In genomic region chr1:218030846-218031245, GRCh38 we compare ENCODE assay signal across 28 cellular contexts.
"Had no signal": no experiment of that assay in that cellular context is flagged by ENCODE, and none has a peak within 500 bp of the region (broad histone marks: within the 10 kb centered on the region; RNA-seq: fewer than 3 reads in every experiment).

No MANE protein-coding gene starts in this region.

- DNase-seq: activated CD4-positive, alpha-beta T cell treated with anti-CD3 and anti-CD28 coated beads for 36 hours; activated CD4-positive, CD25-positive, alpha-beta regulatory T cell; activated effector memory CD4-positive, alpha-beta T cell treated with Interleukin-2 at 50 U/mL for 16 hours; activated naive CD4-positive, alpha-beta T cell treated with Interleukin-2 at 50 U/mL for 16 hours; activated T-cell treated with anti-CD3 and anti-CD28 coated beads for 4 hours; activated T-cell treated with anti-CD3 and anti-CD28 coated beads, Interleukin-2, amount 50 U/mL, for 72 hours; adrenal gland; aorta; cerebellar nuclear complex; colonic mucosa; effector CD8-positive, alpha-beta T cell; gastrocnemius medialis; glutamatergic neuron; islet precursor cell; mammary epithelial cell; naive B cell; nephron progenitor cell; nucleus accumbens; pancreas; stimulated activated CD4-positive, alpha-beta T cell treated with anti-CD3 and anti-CD28 coated beads, Interleukin-2, amount 100 ng/mL, for 24 hours; stimulated activated naive B cell treated with anti-CD40 and anti-IgM and Interleukin-4, amounts not matched to agents 10 μg/mL and 1 μg/mL and 100 μg/mL, for 72 hours; stomach; thyroid gland; upper lobe of left lung had no signal

- H3K4me3 ChIP-seq: adrenal gland, cardiac muscle cell, colonic mucosa, gastrocnemius medialis, pancreas, prostate gland, smooth muscle cell, stomach, thyroid gland, upper lobe of left lung, vagina had no signal

- H3K36me3 ChIP-seq: adrenal gland, cardiac muscle cell, colonic mucosa, gastrocnemius medialis, pancreas, prostate gland, stomach, thyroid gland, upper lobe of left lung, vagina had no signal

- ATAC-seq: activated CD4-positive, alpha-beta T cell treated with anti-CD3 and anti-CD28 coated beads for 36 hours; activated T-cell treated with anti-CD3 and anti-CD28 coated beads, Interleukin-2, amount 50 U/mL, for 72 hours; gastrocnemius medialis; pancreas; stimulated activated naive B cell treated with anti-CD40 and anti-IgM and Interleukin-4, amounts not matched to agents 10 μg/mL and 1 μg/mL and 100 μg/mL, for 72 hours had no signal

- H3K4me1 ChIP-seq: adrenal gland, colonic mucosa, gastrocnemius medialis, pancreas, prostate gland, stomach, thyroid gland, upper lobe of left lung, vagina had no signal

- H3K27me3 ChIP-seq: adrenal gland, cardiac muscle cell, colonic mucosa, gastrocnemius medialis, pancreas, stomach, thyroid gland, upper lobe of left lung, vagina had no signal

- H3K9me3 ChIP-seq: adrenal gland, colonic mucosa, gastrocnemius medialis, pancreas, prostate gland, stomach, thyroid gland, upper lobe of left lung, vagina had no signal
